Comparison of ENCODE assay signal across 7 cellular contexts in genomic region chr18:80147037-80147417, GRCh38. TPM values are rescaled to one million over a fixed set of nuclear protein-coding genes. Genes with fewer than 3 reads are reported as not detected.
DNase-seq lines count a peak whose midpoint lies in the region; ATAC-seq and TF ChIP-seq lines count a peak whose summit lies in the region.

No MANE protein-coding gene starts in this region.

- in situ Hi-C loops in Panc1 (cut with HindIII; ENCODE audit: low pct_unique_long_range_greater_than_20kb, low sequenced_read_pairs): no loop called here

- DNase-seq in Panc1 (ENCODE audit: low read depth, low spot score): no peak
- DNase-seq in fibroblast of pulmonary artery (ENCODE audit: low read depth): peak; percentile 27
- no peak for DNase-seq in sigmoid colon
- DNase-seq in NCI-H2029 (lab: John Stamatoyannopoulos, UW): no peak
- no peak for DNase-seq in effector CD8-positive, alpha-beta T cell (lab: John Stamatoyannopoulos, UW)

- intact Hi-C loops in Panc1 (cut with micrococcal nuclease; ENCODE audit: unreplicated experiment) (loop anchor here (10.0 kb wide), 1 partner anchor 172 kb away; no protein-coding TSS in a partner anchor), sigmoid colon (cut with DNase I) (no loop called here)

- no peaks in the 10 kb centered on the region for H3K9me3 ChIP-seq in HEK293 (ENCODE audit: control insufficient read depth, insufficient read depth, low read depth, low read length)
- no peaks in the 10 kb centered on the region for H3K9me3 ChIP-seq in Panc1 (ENCODE audit: control insufficient read depth, insufficient read depth, low read depth, low read length)
- H3K9me3 ChIP-seq in sigmoid colon: no peaks in the 10 kb centered on the region

- no peak for TF ChIP-seq POLR2A in sigmoid colon (IDR thresholded peaks at IDR 0.05)

- POLR2A ChIA-PET in HEK293 (lab: Yijun Ruan, JAX) (interaction anchor here (1.0 to 1.1 kb wide), 2 partner anchors 19 to 112 kb away, joined by 3 to 7 read pairs; partner anchors contain the start of gene RBFA), Panc1 (lab: Charles Lee) (interaction anchor here (0.7 to 0.8 kb wide), 2 partner anchors 17 to 113 kb away, joined by 3 read pairs; partner anchors contain the start of gene RBFA)

- no TSS peak for BruUV-seq in Panc1 (replicated peaks; lab: Mats Ljungman, UMichigan)

- H3K4me3 ChIP-seq in HEK293 (ENCODE audit: low read depth, low read length) (no peak overlapping the region), Panc1 (ENCODE audit: low read depth in 2 of 2, low read length in 2 of 2) (peak overlapping the region; percentile 79 to 81), fibroblast of pulmonary artery (replicated peaks; ENCODE audit: low read depth, low read length) (peak overlapping the region; percentile 87), sigmoid colon (peak overlapping the region; percentile 29 to 61 (median 60))

- no peak for TF ChIP-seq EP300 in sigmoid colon (IDR thresholded peaks at IDR 0.05)

- 28 to 29% methylated on average over 12 of the region's 12 CpGs for WGBS in sigmoid colon, 2 donors

- peaks cover 15% of the 10 kb centered on the region for H3K4me1 ChIP-seq in HEK293 (ENCODE audit: control insufficient read depth, insufficient read depth, low read length)
- H3K4me1 ChIP-seq in Panc1 (ENCODE audit: control insufficient read depth, insufficient read depth, low read length): peaks cover 19% of the 10 kb centered on the region
- peaks cover 0 to 17% (median 7%) of the 10 kb centered on the region in 4 donors for H3K4me1 ChIP-seq in sigmoid colon

- H3K36me3 ChIP-seq in HEK293 (ENCODE audit: control insufficient read depth in 2 of 2, insufficient read depth in 1 of 2, low read length in 2 of 2) (peaks cover 0 to 33% of the 10 kb centered on the region in 2 experiments; a peak in 1 of 3 replicates), Panc1 (ENCODE audit: control insufficient read depth, insufficient read depth, low read length) (no peaks in the 10 kb centered on the region), sigmoid colon (no peaks in the 10 kb centered on the region)

- TF ChIP-seq CTCF in HEK293 (tag by site-specific recombination; IDR thresholded peaks at IDR 0.05): no peak
- TF ChIP-seq CTCF in Panc1 (IDR thresholded peaks at IDR 0.05): no peak
- no peak for TF ChIP-seq CTCF in fibroblast of pulmonary artery (IDR thresholded peaks at IDR 0.05; ENCODE audit: low read length, missing control alignments)
- TF ChIP-seq CTCF in sigmoid colon (IDR thresholded peaks at IDR 0.05): no peak

- CTCF ChIA-PET in HEK293 (lab: Yijun Ruan, JAX) (interaction anchor here (0.6 to 5.9 kb wide), 3 partner anchors 11 to 124 kb away, joined by 3 to 38 read pairs (median 3); no protein-coding TSS in a partner anchor), Panc1 (lab: Charles Lee) (interaction anchor here (0.6 to 0.9 kb wide), 2 partner anchors 10 to 13 kb away, joined by 3 to 4 read pairs; no protein-coding TSS in a partner anchor)

- H3K27me3 ChIP-seq in Panc1 (ENCODE audit: control insufficient read depth, insufficient read depth, low read length): no peaks in the 10 kb centered on the region
- H3K27me3 ChIP-seq in sigmoid colon: no peaks in the 10 kb centered on the region

- ATAC-seq in GM18511 (IDR thresholded peaks at IDR 0.05; ENCODE audit: unreplicated experiment): peak; percentile 38
- peak; percentile 79 for ATAC-seq in Panc1

- H3K27ac ChIP-seq in HEK293 (ENCODE audit: extremely low read depth, low read depth, low read length) (no peak overlapping the region; the same call in 1 of the 2 replicates), Panc1 (ENCODE audit: low read length) (peak overlapping the region; percentile 88), sigmoid colon (peak overlapping the region; percentile 24 to 70 (median 63))

TF ChIP-seq in HEK293, 187 proteins besides CTCF, POLR2A, EP300 and RAD21:
- TF ChIP-seq, protein P1, sequence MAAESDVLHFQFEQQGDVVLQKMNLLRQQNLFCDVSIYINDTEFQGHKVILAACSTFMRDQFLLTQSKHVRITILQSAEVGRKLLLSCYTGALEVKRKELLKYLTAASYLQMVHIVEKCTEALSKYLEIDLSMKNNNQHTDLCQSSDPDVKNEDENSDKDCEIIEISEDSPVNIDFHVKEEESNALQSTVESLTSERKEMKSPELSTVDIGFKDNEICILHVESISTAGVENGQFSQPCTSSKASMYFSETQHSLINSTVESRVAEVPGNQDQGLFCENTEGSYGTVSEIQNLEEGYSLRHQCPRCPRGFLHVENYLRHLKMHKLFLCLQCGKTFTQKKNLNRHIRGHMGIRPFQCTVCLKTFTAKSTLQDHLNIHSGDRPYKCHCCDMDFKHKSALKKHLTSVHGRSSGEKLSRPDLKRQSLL (tag by site-specific recombination; IDR thresholded peaks at IDR 0.05): peak; percentile 61; the same call in 1 of the 2 replicates
- no peak for TF ChIP-seq ZNF335 (tag by site-specific recombination; conservative IDR thresholded peaks at IDR 0.05)
TF ChIP-seq in HEK293: peak in this region for 1.

RNA-seq across cellular contexts. Expression of gene ADNP2, which starts 38.0 kb away (rescaled TPM):
- total RNA-seq in Panc1 (2021; ENCODE audit: unreplicated experiment): 40.5 TPM
- 20.0 TPM for polyA plus RNA-seq in Panc1 (2012; ENCODE audit: insufficient read length)
- total RNA-seq in sigmoid colon: 10 to 100 TPM; 13.0 to 18.0 (median 13.3) TPM
- polyA plus RNA-seq in sigmoid colon: 10 to 100 TPM in 1 of 3 donors, 1 to 10 TPM in 2; 3.6 to 10.3 (median 4.9) TPM
